Comparison of ENCODE assay signal across 19 cellular contexts in the genomic region with DNA sequence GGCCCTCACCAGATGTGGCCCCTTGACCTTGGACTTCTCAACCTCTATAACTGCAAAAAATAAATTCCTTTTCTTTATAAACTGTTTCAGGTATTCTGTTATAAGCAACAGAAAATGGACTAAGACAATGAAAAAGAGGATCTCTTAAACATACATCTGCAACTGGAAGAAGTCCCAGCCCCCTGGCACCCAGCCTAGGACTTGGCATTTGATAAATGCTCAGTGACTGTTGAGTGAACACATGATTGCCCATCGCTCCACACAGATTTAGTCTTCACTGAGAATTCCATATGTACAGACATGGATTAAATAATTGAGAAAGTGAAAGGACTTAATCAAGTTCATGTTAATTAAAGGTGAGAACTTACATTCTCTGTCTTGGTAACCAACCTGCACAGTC.
"Had no signal": no experiment of that assay in that cellular context is flagged by ENCODE, and none has a peak within 500 bp of the region (broad histone marks: within the 10 kb centered on the region; RNA-seq: fewer than 3 reads in every experiment).

No MANE protein-coding gene starts in this region.

- H3K4me3 ChIP-seq: SJCRH30 had no signal

- H3K36me3 ChIP-seq: SJCRH30 had no signal

- DNase-seq: IMR-90, Karpas-422, MM.1S, NCI-H1092 treated with DMSO at 0.1 percent for 48 hours, NCI-H1417, NCI-H1436 treated with DMSO at 0.1 percent for 48 hours, NCI-H187, NCI-H2081, NCI-H2107, NCI-H2227 treated with DMSO at 0.1 percent for 48 hours, NCI-H524, NCI-H526 treated with DMSO at 0.1 percent for 48 hours, NCI-H748 treated with DMSO at 0.1 percent for 48 hours, PC-3, SHP77 treated with DMSO at 0.1 percent for 48 hours, SJCRH30, T-helper 1 cell, T-helper 17 cell had no signal

- H3K9me3 ChIP-seq: SJCRH30 had no signal

- H3K27me3 ChIP-seq: SJCRH30 had no signal

- ATAC-seq: Panc1, PC-3, T-helper 17 cell had no signal
